2 cellular contexts compared by ENCODE assay signal in the genomic region with DNA sequence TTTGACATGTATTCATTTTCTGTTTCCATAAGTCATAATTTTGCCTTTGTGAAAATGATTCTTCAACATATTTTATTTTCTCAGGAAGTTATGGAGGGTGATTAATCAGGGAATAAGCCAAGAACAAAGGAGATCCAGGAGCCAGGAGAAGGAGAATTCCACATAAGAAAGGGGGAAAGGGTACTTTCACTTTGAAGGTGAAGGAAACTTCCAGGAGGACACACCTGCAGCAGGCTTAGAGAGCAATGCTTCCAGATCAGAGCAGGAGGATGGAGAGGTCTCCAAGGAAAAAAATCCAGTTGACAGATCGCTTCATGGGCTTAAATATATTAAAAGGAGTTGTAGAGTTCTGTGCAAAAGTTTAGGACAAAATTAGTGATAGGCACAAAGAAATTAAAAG.
TF ChIP-seq lines count a peak whose summit lies in the region.

No MANE protein-coding gene starts in this region.

TF ChIP-seq in HCT116, 20 proteins besides CTCF, POLR2A, EP300 and RAD21:
- TF ChIP-seq SIN3A (IDR thresholded peaks at IDR 0.05; ENCODE audit: low read depth) = no peak
- no peak for TF ChIP-seq SRF (IDR thresholded peaks at IDR 0.05; ENCODE audit: low read depth)
- TF ChIP-seq EZH2phosphoT487 (IDR thresholded peaks at IDR 0.05; ENCODE audit: borderline replicate concordance) = no peak
- TF ChIP-seq, protein P1, sequence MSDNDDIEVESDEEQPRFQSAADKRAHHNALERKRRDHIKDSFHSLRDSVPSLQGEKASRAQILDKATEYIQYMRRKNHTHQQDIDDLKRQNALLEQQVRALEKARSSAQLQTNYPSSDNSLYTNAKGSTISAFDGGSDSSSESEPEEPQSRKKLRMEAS (IDR thresholded peaks at IDR 0.05) = no peak
- TF ChIP-seq EGR1 (IDR thresholded peaks at IDR 0.05; ENCODE audit: low read depth) = no peak
- TF ChIP-seq CBX3 (IDR thresholded peaks at IDR 0.05; ENCODE audit: low read depth) = no peak
- TF ChIP-seq ZNF274 (IDR thresholded peaks at IDR 0.05; ENCODE audit: low read depth, low read length) = no peak
- TF ChIP-seq FOSL1 (IDR thresholded peaks at IDR 0.05; ENCODE audit: low read depth) = no peak
- TF ChIP-seq, protein P2, sequence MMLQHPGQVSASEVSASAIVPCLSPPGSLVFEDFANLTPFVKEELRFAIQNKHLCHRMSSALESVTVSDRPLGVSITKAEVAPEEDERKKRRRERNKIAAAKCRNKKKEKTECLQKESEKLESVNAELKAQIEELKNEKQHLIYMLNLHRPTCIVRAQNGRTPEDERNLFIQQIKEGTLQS (IDR thresholded peaks at IDR 0.05) = no peak
- no peak for TF ChIP-seq POLR2AphosphoS5 (IDR thresholded peaks at IDR 0.05; ENCODE audit: low read depth, low read length)
- TF ChIP-seq YY1 (IDR thresholded peaks at IDR 0.05; ENCODE audit: extremely low read depth, insufficient replicate concordance, low read depth, low read length) = no peak
- TF ChIP-seq SP1 (IDR thresholded peaks at IDR 0.05; ENCODE audit: low read depth) = no peak
- no peak for TF ChIP-seq CEBPB (IDR thresholded peaks at IDR 0.05; ENCODE audit: low read depth)
- no peak for TF ChIP-seq JUND (IDR thresholded peaks at IDR 0.05)
- TF ChIP-seq, protein P3, sequence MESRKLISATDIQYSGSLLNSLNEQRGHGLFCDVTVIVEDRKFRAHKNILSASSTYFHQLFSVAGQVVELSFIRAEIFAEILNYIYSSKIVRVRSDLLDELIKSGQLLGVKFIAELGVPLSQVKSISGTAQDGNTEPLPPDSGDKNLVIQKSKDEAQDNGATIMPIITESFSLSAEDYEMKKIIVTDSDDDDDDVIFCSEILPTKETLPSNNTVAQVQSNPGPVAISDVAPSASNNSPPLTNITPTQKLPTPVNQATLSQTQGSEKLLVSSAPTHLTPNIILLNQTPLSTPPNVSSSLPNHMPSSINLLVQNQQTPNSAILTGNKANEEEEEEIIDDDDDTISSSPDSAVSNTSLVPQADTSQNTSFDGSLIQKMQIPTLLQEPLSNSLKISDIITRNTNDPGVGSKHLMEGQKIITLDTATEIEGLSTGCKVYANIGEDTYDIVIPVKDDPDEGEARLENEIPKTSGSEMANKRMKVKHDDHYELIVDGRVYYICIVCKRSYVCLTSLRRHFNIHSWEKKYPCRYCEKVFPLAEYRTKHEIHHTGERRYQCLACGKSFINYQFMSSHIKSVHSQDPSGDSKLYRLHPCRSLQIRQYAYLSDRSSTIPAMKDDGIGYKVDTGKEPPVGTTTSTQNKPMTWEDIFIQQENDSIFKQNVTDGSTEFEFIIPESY (IDR thresholded peaks at IDR 0.05; ENCODE audit: extremely low read depth, insufficient replicate concordance, low read length) = no peak
- TF ChIP-seq EZH2 (IDR thresholded peaks at IDR 0.05) = no peak
- TF ChIP-seq, protein P4, sequence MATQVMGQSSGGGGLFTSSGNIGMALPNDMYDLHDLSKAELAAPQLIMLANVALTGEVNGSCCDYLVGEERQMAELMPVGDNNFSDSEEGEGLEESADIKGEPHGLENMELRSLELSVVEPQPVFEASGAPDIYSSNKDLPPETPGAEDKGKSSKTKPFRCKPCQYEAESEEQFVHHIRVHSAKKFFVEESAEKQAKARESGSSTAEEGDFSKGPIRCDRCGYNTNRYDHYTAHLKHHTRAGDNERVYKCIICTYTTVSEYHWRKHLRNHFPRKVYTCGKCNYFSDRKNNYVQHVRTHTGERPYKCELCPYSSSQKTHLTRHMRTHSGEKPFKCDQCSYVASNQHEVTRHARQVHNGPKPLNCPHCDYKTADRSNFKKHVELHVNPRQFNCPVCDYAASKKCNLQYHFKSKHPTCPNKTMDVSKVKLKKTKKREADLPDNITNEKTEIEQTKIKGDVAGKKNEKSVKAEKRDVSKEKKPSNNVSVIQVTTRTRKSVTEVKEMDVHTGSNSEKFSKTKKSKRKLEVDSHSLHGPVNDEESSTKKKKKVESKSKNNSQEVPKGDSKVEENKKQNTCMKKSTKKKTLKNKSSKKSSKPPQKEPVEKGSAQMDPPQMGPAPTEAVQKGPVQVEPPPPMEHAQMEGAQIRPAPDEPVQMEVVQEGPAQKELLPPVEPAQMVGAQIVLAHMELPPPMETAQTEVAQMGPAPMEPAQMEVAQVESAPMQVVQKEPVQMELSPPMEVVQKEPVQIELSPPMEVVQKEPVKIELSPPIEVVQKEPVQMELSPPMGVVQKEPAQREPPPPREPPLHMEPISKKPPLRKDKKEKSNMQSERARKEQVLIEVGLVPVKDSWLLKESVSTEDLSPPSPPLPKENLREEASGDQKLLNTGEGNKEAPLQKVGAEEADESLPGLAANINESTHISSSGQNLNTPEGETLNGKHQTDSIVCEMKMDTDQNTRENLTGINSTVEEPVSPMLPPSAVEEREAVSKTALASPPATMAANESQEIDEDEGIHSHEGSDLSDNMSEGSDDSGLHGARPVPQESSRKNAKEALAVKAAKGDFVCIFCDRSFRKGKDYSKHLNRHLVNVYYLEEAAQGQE (IDR thresholded peaks at IDR 0.05; ENCODE audit: low read depth) = no peak
- no peak for TF ChIP-seq ELF1 (IDR thresholded peaks at IDR 0.05; ENCODE audit: borderline replicate concordance, low read depth)
- no peak for TF ChIP-seq ZFX (IDR thresholded peaks at IDR 0.05)
- no peak for TF ChIP-seq TCF7L2 (IDR thresholded peaks at IDR 0.05; ENCODE audit: borderline replicate concordance, extremely low read depth, insufficient read depth, insufficient read length)
TF ChIP-seq in HCT116: peak in this region for 0.

TF ChIP-seq in IMR-90, 13 proteins besides CTCF, POLR2A, EP300 and RAD21:
- TF ChIP-seq MXI1 (IDR thresholded peaks at IDR 0.05; ENCODE audit: borderline replicate concordance, low read depth, low read length) = no peak
- TF ChIP-seq, protein P5, sequence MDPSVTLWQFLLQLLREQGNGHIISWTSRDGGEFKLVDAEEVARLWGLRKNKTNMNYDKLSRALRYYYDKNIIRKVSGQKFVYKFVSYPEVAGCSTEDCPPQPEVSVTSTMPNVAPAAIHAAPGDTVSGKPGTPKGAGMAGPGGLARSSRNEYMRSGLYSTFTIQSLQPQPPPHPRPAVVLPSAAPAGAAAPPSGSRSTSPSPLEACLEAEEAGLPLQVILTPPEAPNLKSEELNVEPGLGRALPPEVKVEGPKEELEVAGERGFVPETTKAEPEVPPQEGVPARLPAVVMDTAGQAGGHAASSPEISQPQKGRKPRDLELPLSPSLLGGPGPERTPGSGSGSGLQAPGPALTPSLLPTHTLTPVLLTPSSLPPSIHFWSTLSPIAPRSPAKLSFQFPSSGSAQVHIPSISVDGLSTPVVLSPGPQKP (IDR thresholded peaks at IDR 0.05; ENCODE audit: borderline replicate concordance, low read depth, low read length) = no peak
- TF ChIP-seq CHD1 (IDR thresholded peaks at IDR 0.05; ENCODE audit: low read depth, low read length) = no peak
- TF ChIP-seq, protein P6, sequence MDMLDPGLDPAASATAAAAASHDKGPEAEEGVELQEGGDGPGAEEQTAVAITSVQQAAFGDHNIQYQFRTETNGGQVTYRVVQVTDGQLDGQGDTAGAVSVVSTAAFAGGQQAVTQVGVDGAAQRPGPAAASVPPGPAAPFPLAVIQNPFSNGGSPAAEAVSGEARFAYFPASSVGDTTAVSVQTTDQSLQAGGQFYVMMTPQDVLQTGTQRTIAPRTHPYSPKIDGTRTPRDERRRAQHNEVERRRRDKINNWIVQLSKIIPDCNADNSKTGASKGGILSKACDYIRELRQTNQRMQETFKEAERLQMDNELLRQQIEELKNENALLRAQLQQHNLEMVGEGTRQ (IDR thresholded peaks at IDR 0.05; ENCODE audit: low read depth, low read length) = no peak
- TF ChIP-seq NFE2L2 (IDR thresholded peaks at IDR 0.05; ENCODE audit: low read depth, low read length) = no peak
- no peak for TF ChIP-seq FOS (IDR thresholded peaks at IDR 0.05; ENCODE audit: low read depth, low read length)
- TF ChIP-seq MAFK (IDR thresholded peaks at IDR 0.05; ENCODE audit: low read depth, low read length) = no peak
- no peak for TF ChIP-seq SMC3 (IDR thresholded peaks at IDR 0.05; ENCODE audit: low read depth, low read length)
- TF ChIP-seq BHLHE40 (IDR thresholded peaks at IDR 0.05; ENCODE audit: low read depth, low read length) = no peak
- TF ChIP-seq MAZ (IDR thresholded peaks at IDR 0.05; ENCODE audit: borderline replicate concordance, low read depth, low read length) = no peak
